In the genomic region with DNA sequence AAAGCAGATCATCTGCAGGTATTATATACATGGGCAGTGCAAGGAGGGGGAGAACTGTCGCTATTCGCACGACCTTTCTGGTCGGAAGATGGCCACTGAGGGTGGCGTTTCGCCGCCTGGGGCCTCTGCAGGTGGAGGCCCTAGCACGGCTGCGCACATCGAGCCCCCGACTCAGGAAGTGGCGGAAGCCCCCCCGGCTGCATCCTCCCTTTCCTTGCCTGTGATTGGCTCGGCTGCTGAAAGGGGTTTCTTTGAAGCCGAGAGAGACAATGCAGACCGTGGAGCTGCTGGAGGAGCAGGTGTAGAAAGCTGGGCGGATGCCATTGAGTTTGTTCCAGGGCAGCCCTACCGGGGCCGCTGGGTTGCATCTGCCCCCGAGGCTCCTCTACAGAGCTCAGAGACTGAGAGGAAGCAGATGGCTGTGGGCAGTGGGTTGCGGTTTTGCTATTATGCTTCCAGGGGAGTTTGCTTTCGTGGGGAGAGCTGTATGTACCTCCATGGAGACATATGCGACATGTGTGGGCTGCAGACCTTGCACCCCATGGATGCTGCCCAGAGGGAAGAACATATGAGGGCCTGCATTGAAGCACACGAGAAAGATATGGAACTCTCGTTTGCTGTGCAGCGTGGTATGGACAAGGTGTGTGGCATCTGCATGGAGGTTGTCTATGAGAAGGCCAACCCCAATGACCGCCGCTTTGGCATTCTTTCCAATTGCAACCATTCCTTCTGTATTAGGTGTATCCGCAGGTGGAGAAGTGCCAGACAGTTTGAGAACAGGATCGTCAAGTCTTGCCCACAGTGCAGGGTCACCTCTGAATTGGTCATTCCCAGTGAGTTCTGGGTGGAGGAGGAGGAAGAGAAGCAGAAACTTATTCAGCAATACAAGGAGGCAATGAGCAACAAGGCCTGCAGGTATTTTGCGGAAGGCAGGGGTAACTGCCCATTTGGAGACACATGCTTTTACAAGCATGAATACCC, we compare ENCODE assay signal across 8 cellular contexts. TPM values are rescaled to one million over a fixed set of nuclear protein-coding genes. Genes with fewer than 3 reads are reported as not detected.
DNase-seq lines count a peak whose midpoint lies in the region; ATAC-seq and TF ChIP-seq lines count a peak whose summit lies in the region.

No MANE protein-coding gene starts in this region.

- peaks cover 8% of the 10 kb centered on the region for H3K36me3 Mint-ChIP-seq in nephron progenitor cell (ENCODE audit: low read depth)

- DNase-seq in H4 (ENCODE audit: low spot score) (peak; percentile 47), NCI-H510A (lab: John Stamatoyannopoulos, UW) (peak; percentile 71), activated gamma-delta T cell (lab: John Stamatoyannopoulos, UW) (peak; percentile 9), midbrain (lab: John Stamatoyannopoulos, UW) (peak; percentile 41), nephron progenitor cell (no peak), NCI-H1092 treated with DMSO at 0.1 percent for 48 hours (lab: John Stamatoyannopoulos, UW) (no peak)

- H3K27ac Mint-ChIP-seq in nephron progenitor cell = no peak overlapping the region

- peaks cover 4% of the 10 kb centered on the region for H3K4me1 Mint-ChIP-seq in nephron progenitor cell

- H3K27me3 Mint-ChIP-seq in nephron progenitor cell (ENCODE audit: low read depth, poor library complexity) = no peaks in the 10 kb centered on the region

- ATAC-seq in GM19452 (IDR thresholded peaks at IDR 0.05; ENCODE audit: unreplicated experiment) (no peak), GM21786 (IDR thresholded peaks at IDR 0.05; ENCODE audit: unreplicated experiment) (no peak)

- H3K9me3 Mint-ChIP-seq in nephron progenitor cell = peaks cover 41% of the 10 kb centered on the region

- no peak for TF ChIP-seq CTCF in nephron progenitor cell (IDR thresholded peaks at IDR 0.05)

- H3K4me3 Mint-ChIP-seq in nephron progenitor cell = no peak overlapping the region

RNA-seq across cellular contexts. Expression of gene MKRN3, which starts 0.9 kb away (rescaled TPM):
- 5.6 and 9.6 TPM in 2 replicates for total RNA-seq in H4 (2014; rRNA removed; shearing (Covaris generic))

Comparison
In these comparisons a context has a peak if more than half of its experiments do, and no peak if none do; other contexts are left out.
1. DNase-seq: peak in H4 (single experiment), NCI-H510A (single experiment), activated gamma-delta T cell (single experiment) and midbrain (single experiment); none in nephron progenitor cell (single experiment) and NCI-H1092 treated with DMSO at 0.1 percent for 48 hours (single experiment).